Comparison of ENCODE assay signal across 1 cellular context in the genomic region with DNA sequence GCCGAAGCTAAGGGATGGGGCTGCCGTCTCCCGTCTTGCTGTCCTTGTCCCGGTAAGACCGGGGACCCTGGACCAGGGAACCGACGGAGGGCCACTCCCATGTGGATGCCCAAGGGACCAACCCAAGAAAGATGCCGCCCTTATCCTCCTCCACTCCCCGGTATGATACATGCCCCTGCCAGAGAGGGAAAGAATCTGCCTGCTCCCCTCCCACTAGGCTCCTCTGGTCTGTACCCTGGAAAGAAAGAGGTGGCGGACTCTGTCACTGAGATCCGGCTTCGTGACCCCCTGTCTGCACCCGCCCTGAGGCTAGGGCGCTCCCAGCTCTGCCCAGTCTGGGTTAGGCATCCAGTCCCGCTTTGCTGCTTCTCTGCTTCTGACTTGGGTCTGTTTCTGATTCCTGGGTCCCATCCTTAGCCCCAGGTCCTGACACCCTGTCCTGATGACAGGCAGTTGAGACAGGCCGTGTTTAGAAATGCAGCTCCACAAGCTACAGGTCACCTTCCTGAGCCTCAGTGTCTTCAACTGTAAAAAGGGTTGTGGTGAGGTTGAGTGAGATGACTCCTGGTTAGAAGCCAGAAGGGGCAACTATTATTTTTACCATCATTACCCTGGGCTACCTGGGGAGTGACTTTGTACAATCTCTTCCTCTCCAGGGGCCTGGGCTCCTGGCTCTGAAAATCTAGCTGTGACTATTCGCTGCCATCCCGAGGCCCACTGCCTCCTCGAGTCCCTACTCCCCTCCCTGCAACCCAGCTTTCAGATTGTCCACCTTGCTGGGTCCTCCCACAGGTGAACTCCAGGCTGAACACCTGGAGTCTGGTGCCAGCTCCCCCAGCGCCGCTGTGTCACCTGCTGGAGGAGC.
TF ChIP-seq lines count a peak whose summit lies in the region.

No MANE protein-coding gene starts in this region.

TF ChIP-seq in HepG2, 621 proteins besides CTCF, POLR2A, EP300 and RAD21:
- no peak for TF ChIP-seq ZHX1 (CRISPR knock-in tag; IDR thresholded peaks at IDR 0.05; ENCODE audit: low read depth)
- no peak for TF ChIP-seq BRD4 (CRISPR knock-in tag; IDR thresholded peaks at IDR 0.05)
- 0 out of 2 replicates have a peak, but pooled peaks have one; percentile 21 for TF ChIP-seq ZNF17 (CRISPR knock-in tag; IDR thresholded peaks at IDR 0.05)
- 0 out of 2 replicates have a peak, but pooled peaks have one; percentile 9 for TF ChIP-seq ZNF556 (CRISPR knock-in tag; IDR thresholded peaks at IDR 0.05; ENCODE audit: borderline replicate concordance)
- 0 out of 2 replicates have a peak, but pooled peaks have one; percentile 11 for TF ChIP-seq ZNF350 (CRISPR knock-in tag; IDR thresholded peaks at IDR 0.05; ENCODE audit: borderline replicate concordance, low read depth)
- 0 out of 2 replicates have a peak, but pooled peaks have one; percentile 1 for TF ChIP-seq ZNF605 (CRISPR knock-in tag; IDR thresholded peaks at IDR 0.05)
- 0 out of 2 replicates have a peak, but pooled peaks have one; percentile 14 for TF ChIP-seq POGK (CRISPR knock-in tag; conservative IDR thresholded peaks at IDR 0.05)
- no peak for TF ChIP-seq ZNF547 (CRISPR knock-in tag; IDR thresholded peaks at IDR 0.05)
- TF ChIP-seq AGO2 (optimal IDR thresholded peaks at IDR 0.05; ENCODE audit: low read depth, low read length) = peak; percentile 3
- 0 out of 2 replicates have a peak, but pooled peaks have one; percentile 19 for TF ChIP-seq ZNF546 (CRISPR knock-in tag; conservative IDR thresholded peaks at IDR 0.05)
- TF ChIP-seq ZNF496 (CRISPR knock-in tag; IDR thresholded peaks at IDR 0.05; ENCODE audit: insufficient replicate concordance) = no peak
- TF ChIP-seq STAG1 (CRISPR knock-in tag; IDR thresholded peaks at IDR 0.05) = peak; percentile 95; the same call in 1 of the 2 replicates
- 0 out of 2 replicates have a peak, but pooled peaks have one; percentile 1 for TF ChIP-seq HNF1B (CRISPR knock-in tag; IDR thresholded peaks at IDR 0.05)
- 0 out of 2 replicates have a peak, but pooled peaks have one; percentile 19 for TF ChIP-seq MAF1 (CRISPR knock-in tag; IDR thresholded peaks at IDR 0.05; ENCODE audit: borderline replicate concordance)
- peak; percentile 4; the same call in 1 of the 2 replicates for TF ChIP-seq RXRA (CRISPR knock-in tag; IDR thresholded peaks at IDR 0.05)
- no peak for TF ChIP-seq RNF2 (conservative IDR thresholded peaks at IDR 0.05; ENCODE audit: low read depth)
- TF ChIP-seq, protein P1, sequence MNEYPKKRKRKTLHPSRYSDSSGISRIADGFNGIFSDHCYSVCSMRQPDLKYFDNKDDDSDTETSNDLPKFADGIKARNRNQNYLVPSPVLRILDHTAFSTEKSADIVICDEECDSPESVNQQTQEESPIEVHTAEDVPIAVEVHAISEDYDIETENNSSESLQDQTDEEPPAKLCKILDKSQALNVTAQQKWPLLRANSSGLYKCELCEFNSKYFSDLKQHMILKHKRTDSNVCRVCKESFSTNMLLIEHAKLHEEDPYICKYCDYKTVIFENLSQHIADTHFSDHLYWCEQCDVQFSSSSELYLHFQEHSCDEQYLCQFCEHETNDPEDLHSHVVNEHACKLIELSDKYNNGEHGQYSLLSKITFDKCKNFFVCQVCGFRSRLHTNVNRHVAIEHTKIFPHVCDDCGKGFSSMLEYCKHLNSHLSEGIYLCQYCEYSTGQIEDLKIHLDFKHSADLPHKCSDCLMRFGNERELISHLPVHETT (CRISPR knock-in tag; conservative IDR thresholded peaks at IDR 0.05) = no peak
